Comparison of ENCODE assay signal across 8 cellular contexts in genomic region chr17:41812176-41813038, GRCh38. TPM values are rescaled to one million over a fixed set of nuclear protein-coding genes. Genes with fewer than 3 reads are reported as not detected.
DNase-seq lines count a peak whose midpoint lies in the region; ATAC-seq, FAIRE-seq and TF ChIP-seq lines count a peak whose summit lies in the region.

A gene with protein sequence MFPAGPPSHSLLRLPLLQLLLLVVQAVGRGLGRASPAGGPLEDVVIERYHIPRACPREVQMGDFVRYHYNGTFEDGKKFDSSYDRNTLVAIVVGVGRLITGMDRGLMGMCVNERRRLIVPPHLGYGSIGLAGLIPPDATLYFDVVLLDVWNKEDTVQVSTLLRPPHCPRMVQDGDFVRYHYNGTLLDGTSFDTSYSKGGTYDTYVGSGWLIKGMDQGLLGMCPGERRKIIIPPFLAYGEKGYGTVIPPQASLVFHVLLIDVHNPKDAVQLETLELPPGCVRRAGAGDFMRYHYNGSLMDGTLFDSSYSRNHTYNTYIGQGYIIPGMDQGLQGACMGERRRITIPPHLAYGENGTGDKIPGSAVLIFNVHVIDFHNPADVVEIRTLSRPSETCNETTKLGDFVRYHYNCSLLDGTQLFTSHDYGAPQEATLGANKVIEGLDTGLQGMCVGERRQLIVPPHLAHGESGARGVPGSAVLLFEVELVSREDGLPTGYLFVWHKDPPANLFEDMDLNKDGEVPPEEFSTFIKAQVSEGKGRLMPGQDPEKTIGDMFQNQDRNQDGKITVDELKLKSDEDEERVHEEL (plus strand): TSS chr17:41813004. CDS start chr17:41813035, 31 bp downstream.

- H4K20me1 ChIP-seq in smooth muscle cell (ENCODE audit: low read depth), result peaks cover 67% of the 10 kb centered on the region

- H3K79me2 ChIP-seq in smooth muscle cell (ENCODE audit: low read depth), result peaks cover 74% of the 10 kb centered on the region

- peaks cover 8% of the 10 kb centered on the region for H3F3A ChIP-seq in smooth muscle cell (ENCODE audit: low read depth)

- H3K4me2 ChIP-seq in smooth muscle cell, result peak within 1 kb of the TSS; percentile 96

- H3K36me3 ChIP-seq in kidney (ENCODE audit: control insufficient read depth in 1 of 2, insufficient read depth in 2 of 2, low read length in 2 of 2), result no peaks in the 10 kb centered on the region
- no peaks in the 10 kb centered on the region for H3K36me3 ChIP-seq in smooth muscle cell (ENCODE audit: low read depth)

- H3K4me3 ChIP-seq in kidney (ENCODE audit: low read length in 2 of 2) (peak within 1 kb of the TSS; percentile 59 to 74), smooth muscle cell (peak within 1 kb of the TSS; percentile 88)

- no peak for TF ChIP-seq CTCF in kidney (IDR thresholded peaks at IDR 0.05; ENCODE audit: borderline replicate concordance, extremely low read depth, insufficient read depth)
- TF ChIP-seq CTCF in smooth muscle cell (IDR thresholded peaks at IDR 0.05; ENCODE audit: borderline replicate concordance, insufficient read depth, poor library complexity, severe bottlenecking), result no peak

- no peak for ATAC-seq in GM19463 (IDR thresholded peaks at IDR 0.05; ENCODE audit: unreplicated experiment)

- DNase-seq in NCI-H1436 (lab: John Stamatoyannopoulos, UW) (peak; percentile 27), NCI-H1436 treated with DMSO at 0.1 percent for 48 hours (lab: John Stamatoyannopoulos, UW) (no peak), NAMALWA (ENCODE audit: low spot score) (peak; percentile 48), UCSD-AML1 (lab: John Stamatoyannopoulos, UW; ENCODE audit: unreplicated experiment) (peak; percentile 80), kidney (peak; percentile 87), smooth muscle cell (lab: John Stamatoyannopoulos, UW; ENCODE audit: unreplicated experiment) (peak; percentile 72)

- H3K9me3 ChIP-seq in kidney (ENCODE audit: control insufficient read depth in 1 of 2, low read length in 2 of 2) (no peaks in the 10 kb centered on the region), smooth muscle cell (replicated peaks; ENCODE audit: low read depth) (no peaks in the 10 kb centered on the region)

- H3K27ac ChIP-seq in cingulate gyrus (ENCODE audit: low read depth, low read length), result peak within 1 kb of the TSS; percentile 19
- peak within 1 kb of the TSS in 1 of 2 donors; percentile 57 for H3K27ac ChIP-seq in kidney (ENCODE audit: low read depth in 2 of 2, low read length in 2 of 2)
- H3K27ac ChIP-seq in smooth muscle cell (ENCODE audit: low read depth), result peak within 1 kb of the TSS; percentile 92

- no peaks in the 10 kb centered on the region for H3K27me3 ChIP-seq in smooth muscle cell (ENCODE audit: low read depth)

- H3K9ac ChIP-seq in kidney (ENCODE audit: low read length in 2 of 2) (peak within 1 kb of the TSS; percentile 25 to 58), smooth muscle cell (ENCODE audit: low read depth) (peak within 1 kb of the TSS; percentile 90)

- intact Hi-C loops in kidney (cut with DNase I), result no loop called here

- H2AFZ ChIP-seq in smooth muscle cell (ENCODE audit: low read depth), result peak within 1 kb of the TSS; percentile 80

- peaks cover 13 to 21% of the 10 kb centered on the region in 2 donors for H3K4me1 ChIP-seq in kidney (ENCODE audit: control insufficient read depth in 1 of 2, insufficient read depth in 1 of 2, low read depth in 1 of 2, low read length in 2 of 2)
- H3K4me1 ChIP-seq in smooth muscle cell (ENCODE audit: low read depth), result peaks cover 36% of the 10 kb centered on the region

- no peak for FAIRE-seq in kidney (lab: Jason Lieb, UNC)

- 1% methylated on average over 22 of the region's 39 CpGs for WGBS in smooth muscle cell (ENCODE audit: low lambda C conversion rate)

RNA-seq across cellular contexts. Expression of the gene that starts here (rescaled TPM):
- total RNA-seq in kidney (38.3 TPM), smooth muscle cell (603 and 724 TPM in 2 replicates)
- polyA plus RNA-seq in kidney (ENCODE audit: insufficient read depth, low read depth, low replicate concordance) (19.6 TPM), smooth muscle cell (253 and 289 TPM in 2 replicates)

Comparison
In these comparisons a context has a peak if more than half of its experiments do, and no peak if none do; other contexts are left out.
1. RNA of the gene that starts here (total RNA-seq): 603 to 724 TPM in smooth muscle cell; 38.3 TPM in kidney (single experiment); every median in the first group is over 10 times any median in the second.
2. RNA of the gene that starts here (polyA plus RNA-seq): 253 to 289 TPM in smooth muscle cell; 19.6 TPM in kidney (single experiment); every median in the first group is over 10 times any median in the second.